1 cellular context compared by ENCODE assay signal in the genomic region with DNA sequence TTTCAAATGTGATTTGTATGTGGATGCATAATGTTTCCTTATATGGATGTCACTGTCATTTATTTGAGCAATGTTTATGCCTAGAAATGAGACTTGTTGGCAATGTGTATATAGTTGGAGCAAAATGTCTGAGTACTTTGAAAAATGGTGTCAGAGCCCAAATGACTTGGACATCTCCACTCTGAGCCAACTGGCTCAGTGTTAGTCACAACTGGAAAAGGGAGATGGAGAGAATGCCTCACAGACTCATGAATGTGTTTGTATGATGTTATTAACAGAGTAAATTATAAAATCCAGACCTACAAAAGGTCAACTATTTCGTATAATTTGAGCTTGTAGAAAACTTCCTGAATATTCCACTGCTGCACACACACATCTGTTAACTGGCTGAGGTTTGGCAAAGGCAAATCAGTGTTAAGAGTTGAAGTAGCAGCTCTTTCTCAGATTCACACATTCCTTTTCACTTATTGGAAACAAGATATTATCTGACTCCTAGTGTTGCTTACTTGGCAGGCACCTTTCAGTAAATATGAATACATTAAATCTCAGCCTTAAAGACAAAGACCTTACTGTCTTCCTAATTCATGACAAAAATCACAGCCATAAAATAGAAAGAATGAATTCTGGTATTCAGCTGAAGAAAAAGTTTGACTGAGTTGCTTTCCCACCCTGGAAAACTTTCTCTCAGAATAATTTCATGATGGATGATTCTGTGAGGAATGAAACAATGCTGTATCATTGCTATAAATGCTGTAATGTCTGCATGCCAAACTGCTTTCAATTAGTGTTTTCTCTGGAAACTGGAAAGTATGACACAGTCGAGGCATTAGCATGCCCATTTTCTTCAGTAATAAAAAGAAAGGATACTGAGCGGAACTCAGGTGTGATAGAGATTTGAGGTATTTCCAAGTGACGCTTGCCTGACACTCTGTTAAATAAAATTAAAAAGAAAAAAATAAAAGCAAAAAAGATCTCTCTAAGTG.
A peak's percentile ranks its signal among the peaks of the same experiment; 100 is the strongest.
TF ChIP-seq lines count a peak whose summit lies in the region.

No MANE protein-coding gene starts in this region.

TF ChIP-seq in K562, 482 proteins besides CTCF, POLR2A, EP300 and RAD21:
- TF ChIP-seq NFIX (CRISPR knock-in tag; IDR thresholded peaks at IDR 0.05; ENCODE audit: low read depth) (no peak), KDM4B (IDR thresholded peaks at IDR 0.05; ENCODE audit: borderline replicate concordance in 2 of 2, low read depth in 1 of 2) (no peak), MCM2 (IDR thresholded peaks at IDR 0.05; ENCODE audit: low read depth) (no peak), HNRNPL (IDR thresholded peaks at IDR 0.05; ENCODE audit: low read depth, low read length) (no peak), NRF1 (conservative IDR thresholded peaks at IDR 0.05 in 1 of 2, IDR thresholded peaks at IDR 0.05 in 1 of 2) (no peak), RCOR1 (IDR thresholded peaks at IDR 0.05; ENCODE audit: borderline replicate concordance in 1 of 2, low read depth in 2 of 2, low read length in 2 of 2) (peak in 1 of 2 experiments; percentile 77; a peak in 2 of 4 replicates), RBM39 (optimal IDR thresholded peaks at IDR 0.05; ENCODE audit: low read depth, low read length) (no peak), CHD1 (IDR thresholded peaks at IDR 0.05; ENCODE audit: low read length) (no peak), ZNF584 (CRISPR knock-in tag; IDR thresholded peaks at IDR 0.05; ENCODE audit: low read depth) (no peak), HDAC2 (IDR thresholded peaks at IDR 0.05) (0 out of 2 replicates have a peak, but pooled peaks have one; percentile 41), ZNF583 (CRISPR knock-in tag; IDR thresholded peaks at IDR 0.05) (no peak), BHLHE40 (IDR thresholded peaks at IDR 0.05; ENCODE audit: low read length) (no peak), ATF7 (IDR thresholded peaks at IDR 0.05) (no peak), ZNF696 (CRISPR knock-in tag; conservative IDR thresholded peaks at IDR 0.05) (no peak), TAL1 (IDR thresholded peaks at IDR 0.05) (no peak), KDM1A (IDR thresholded peaks at IDR 0.05) (peak; percentile 91 to 94), HDAC1 (IDR thresholded peaks at IDR 0.05) (peak in 1 of 2 experiments; percentile 59; a peak in 1 of 4 replicates), ZNF766 (CRISPR knock-in tag; conservative IDR thresholded peaks at IDR 0.05) (no peak), ZNF311 (CRISPR knock-in tag; IDR thresholded peaks at IDR 0.05) (peak; percentile 47; the same call in 1 of the 2 replicates), SREBF1 (IDR thresholded peaks at IDR 0.05; ENCODE audit: borderline replicate concordance, low read depth, low read length) (no peak), ZBTB7A (IDR thresholded peaks at IDR 0.05; ENCODE audit: borderline replicate concordance, control insufficient read depth, low read depth, low read length) (no peak)
- TF ChIP-seq, protein P1, sequence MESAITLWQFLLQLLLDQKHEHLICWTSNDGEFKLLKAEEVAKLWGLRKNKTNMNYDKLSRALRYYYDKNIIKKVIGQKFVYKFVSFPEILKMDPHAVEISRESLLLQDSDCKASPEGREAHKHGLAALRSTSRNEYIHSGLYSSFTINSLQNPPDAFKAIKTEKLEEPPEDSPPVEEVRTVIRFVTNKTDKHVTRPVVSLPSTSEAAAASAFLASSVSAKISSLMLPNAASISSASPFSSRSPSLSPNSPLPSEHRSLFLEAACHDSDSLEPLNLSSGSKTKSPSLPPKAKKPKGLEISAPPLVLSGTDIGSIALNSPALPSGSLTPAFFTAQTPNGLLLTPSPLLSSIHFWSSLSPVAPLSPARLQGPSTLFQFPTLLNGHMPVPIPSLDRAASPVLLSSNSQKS (CRISPR knock-in tag; IDR thresholded peaks at IDR 0.05): no peak
- TF ChIP-seq, protein P2, sequence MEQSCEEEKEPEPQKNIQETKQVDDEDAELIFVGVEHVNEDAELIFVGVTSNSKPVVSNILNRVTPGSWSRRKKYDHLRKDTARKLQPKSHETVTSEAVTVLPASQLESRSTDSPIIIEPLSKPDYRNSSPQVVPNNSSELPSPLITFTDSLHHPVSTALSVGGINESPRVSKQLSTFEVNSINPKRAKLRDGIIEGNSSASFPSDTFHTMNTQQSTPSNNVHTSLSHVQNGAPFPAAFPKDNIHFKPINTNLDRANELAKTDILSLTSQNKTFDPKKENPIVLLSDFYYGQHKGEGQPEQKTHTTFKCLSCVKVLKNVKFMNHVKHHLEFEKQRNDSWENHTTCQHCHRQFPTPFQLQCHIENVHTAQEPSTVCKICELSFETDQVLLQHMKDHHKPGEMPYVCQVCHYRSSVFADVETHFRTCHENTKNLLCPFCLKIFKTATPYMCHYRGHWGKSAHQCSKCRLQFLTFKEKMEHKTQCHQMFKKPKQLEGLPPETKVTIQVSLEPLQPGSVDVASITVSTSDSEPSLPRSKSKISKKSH (CRISPR knock-in tag; IDR thresholded peaks at IDR 0.05): no peak
- TF ChIP-seq, protein P3, sequence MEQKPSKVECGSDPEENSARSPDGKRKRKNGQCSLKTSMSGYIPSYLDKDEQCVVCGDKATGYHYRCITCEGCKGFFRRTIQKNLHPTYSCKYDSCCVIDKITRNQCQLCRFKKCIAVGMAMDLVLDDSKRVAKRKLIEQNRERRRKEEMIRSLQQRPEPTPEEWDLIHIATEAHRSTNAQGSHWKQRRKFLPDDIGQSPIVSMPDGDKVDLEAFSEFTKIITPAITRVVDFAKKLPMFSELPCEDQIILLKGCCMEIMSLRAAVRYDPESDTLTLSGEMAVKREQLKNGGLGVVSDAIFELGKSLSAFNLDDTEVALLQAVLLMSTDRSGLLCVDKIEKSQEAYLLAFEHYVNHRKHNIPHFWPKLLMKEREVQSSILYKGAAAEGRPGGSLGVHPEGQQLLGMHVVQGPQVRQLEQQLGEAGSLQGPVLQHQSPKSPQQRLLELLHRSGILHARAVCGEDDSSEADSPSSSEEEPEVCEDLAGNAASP (IDR thresholded peaks at IDR 0.05): no peak
- TF ChIP-seq, protein P4, sequence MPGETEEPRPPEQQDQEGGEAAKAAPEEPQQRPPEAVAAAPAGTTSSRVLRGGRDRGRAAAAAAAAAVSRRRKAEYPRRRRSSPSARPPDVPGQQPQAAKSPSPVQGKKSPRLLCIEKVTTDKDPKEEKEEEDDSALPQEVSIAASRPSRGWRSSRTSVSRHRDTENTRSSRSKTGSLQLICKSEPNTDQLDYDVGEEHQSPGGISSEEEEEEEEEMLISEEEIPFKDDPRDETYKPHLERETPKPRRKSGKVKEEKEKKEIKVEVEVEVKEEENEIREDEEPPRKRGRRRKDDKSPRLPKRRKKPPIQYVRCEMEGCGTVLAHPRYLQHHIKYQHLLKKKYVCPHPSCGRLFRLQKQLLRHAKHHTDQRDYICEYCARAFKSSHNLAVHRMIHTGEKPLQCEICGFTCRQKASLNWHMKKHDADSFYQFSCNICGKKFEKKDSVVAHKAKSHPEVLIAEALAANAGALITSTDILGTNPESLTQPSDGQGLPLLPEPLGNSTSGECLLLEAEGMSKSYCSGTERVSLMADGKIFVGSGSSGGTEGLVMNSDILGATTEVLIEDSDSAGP (CRISPR knock-in tag; IDR thresholded peaks at IDR 0.05): no peak
- TF ChIP-seq, protein P5, sequence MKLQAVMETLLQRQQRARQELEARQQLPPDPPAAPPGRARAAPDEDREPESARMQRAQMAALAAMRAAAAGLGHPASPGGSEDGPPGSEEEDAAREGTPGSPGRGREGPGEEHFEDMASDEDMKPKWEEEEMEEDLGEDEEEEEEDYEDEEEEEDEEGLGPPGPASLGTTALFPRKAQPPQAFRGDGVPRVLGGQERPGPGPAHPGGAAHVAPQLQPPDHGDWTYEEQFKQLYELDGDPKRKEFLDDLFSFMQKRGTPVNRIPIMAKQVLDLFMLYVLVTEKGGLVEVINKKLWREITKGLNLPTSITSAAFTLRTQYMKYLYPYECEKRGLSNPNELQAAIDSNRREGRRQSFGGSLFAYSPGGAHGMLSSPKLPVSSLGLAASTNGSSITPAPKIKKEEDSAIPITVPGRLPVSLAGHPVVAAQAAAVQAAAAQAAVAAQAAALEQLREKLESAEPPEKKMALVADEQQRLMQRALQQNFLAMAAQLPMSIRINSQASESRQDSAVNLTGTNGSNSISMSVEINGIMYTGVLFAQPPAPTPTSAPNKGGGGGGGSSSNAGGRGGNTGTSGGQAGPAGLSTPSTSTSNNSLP (IDR thresholded peaks at IDR 0.05; ENCODE audit: borderline replicate concordance, low read depth, low read length): no peak
- TF ChIP-seq, protein P6, sequence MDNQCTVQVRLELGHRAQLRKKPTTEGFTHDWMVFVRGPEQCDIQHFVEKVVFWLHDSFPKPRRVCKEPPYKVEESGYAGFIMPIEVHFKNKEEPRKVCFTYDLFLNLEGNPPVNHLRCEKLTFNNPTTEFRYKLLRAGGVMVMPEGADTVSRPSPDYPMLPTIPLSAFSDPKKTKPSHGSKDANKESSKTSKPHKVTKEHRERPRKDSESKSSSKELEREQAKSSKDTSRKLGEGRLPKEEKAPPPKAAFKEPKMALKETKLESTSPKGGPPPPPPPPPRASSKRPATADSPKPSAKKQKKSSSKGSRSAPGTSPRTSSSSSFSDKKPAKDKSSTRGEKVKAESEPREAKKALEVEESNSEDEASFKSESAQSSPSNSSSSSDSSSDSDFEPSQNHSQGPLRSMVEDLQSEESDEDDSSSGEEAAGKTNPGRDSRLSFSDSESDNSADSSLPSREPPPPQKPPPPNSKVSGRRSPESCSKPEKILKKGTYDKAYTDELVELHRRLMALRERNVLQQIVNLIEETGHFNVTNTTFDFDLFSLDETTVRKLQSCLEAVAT (IDR thresholded peaks at IDR 0.05): no peak
- TF ChIP-seq, protein P7, sequence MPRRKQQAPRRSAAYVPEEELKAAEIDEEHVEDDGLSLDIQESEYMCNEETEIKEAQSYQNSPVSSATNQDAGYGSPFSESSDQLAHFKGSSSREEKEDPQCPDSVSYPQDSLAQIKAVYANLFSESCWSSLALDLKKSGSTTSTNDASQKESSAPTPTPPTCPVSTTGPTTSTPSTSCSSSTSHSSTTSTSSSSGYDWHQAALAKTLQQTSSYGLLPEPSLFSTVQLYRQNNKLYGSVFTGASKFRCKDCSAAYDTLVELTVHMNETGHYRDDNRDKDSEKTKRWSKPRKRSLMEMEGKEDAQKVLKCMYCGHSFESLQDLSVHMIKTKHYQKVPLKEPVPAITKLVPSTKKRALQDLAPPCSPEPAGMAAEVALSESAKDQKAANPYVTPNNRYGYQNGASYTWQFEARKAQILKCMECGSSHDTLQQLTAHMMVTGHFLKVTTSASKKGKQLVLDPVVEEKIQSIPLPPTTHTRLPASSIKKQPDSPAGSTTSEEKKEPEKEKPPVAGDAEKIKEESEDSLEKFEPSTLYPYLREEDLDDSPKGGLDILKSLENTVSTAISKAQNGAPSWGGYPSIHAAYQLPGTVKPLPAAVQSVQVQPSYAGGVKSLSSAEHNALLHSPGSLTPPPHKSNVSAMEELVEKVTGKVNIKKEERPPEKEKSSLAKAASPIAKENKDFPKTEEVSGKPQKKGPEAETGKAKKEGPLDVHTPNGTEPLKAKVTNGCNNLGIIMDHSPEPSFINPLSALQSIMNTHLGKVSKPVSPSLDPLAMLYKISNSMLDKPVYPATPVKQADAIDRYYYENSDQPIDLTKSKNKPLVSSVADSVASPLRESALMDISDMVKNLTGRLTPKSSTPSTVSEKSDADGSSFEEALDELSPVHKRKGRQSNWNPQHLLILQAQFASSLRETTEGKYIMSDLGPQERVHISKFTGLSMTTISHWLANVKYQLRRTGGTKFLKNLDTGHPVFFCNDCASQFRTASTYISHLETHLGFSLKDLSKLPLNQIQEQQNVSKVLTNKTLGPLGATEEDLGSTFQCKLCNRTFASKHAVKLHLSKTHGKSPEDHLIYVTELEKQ (CRISPR knock-in tag; IDR thresholded peaks at IDR 0.05): no peak
- TF ChIP-seq, protein P8, sequence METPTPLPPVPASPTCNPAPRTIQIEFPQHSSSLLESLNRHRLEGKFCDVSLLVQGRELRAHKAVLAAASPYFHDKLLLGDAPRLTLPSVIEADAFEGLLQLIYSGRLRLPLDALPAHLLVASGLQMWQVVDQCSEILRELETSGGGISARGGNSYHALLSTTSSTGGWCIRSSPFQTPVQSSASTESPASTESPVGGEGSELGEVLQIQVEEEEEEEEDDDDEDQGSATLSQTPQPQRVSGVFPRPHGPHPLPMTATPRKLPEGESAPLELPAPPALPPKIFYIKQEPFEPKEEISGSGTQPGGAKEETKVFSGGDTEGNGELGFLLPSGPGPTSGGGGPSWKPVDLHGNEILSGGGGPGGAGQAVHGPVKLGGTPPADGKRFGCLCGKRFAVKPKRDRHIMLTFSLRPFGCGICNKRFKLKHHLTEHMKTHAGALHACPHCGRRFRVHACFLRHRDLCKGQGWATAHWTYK (CRISPR knock-in tag; IDR thresholded peaks at IDR 0.05): no peak
